In the genomic region with DNA sequence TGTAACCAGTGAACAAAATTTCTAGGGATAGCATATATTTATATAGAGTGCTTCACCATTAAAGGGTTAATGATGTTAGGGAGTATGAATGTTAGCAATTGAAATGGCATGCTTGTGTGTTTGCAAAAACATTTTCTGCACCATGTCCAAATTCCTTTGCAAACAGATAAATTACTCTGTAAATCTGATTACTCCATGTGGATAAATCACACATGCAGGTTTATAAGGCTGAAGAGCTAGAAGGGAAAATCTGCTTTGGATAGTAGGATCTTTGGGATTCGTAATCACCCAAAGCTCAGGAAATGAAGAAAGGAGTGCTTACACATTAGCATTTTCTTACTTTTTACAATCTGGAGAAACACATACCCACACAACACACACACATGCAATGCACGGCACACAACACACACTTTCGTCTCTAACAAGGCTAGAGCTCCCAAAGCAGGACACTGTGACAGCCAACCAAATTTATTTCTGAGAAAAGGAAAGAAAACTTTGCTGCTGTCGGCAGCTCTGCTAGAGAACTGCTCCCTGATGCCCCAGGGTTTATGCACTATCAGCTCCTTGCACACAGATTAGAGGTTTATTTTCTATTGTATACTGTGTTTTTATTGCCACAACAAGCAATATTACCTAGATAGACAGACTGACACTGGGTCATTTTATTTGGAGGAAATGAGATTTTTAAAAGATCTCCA, we compare ENCODE assay signal across 14 cellular contexts. TPM values are rescaled to one million over a fixed set of nuclear protein-coding genes. Genes with fewer than 3 reads are reported as not detected.
A peak's percentile ranks its signal among the peaks of the same experiment; 100 is the strongest.
DNase-seq lines count a peak whose midpoint lies in the region; ATAC-seq and TF ChIP-seq lines count a peak whose summit lies in the region.
"Had no signal": no experiment of that assay in that cellular context is flagged by ENCODE, and none has a peak within 500 bp of the region (broad histone marks: within the 10 kb centered on the region; RNA-seq: fewer than 3 reads in every experiment).

No MANE protein-coding gene starts in this region.

- H3K36me3 ChIP-seq in endodermal cell (ENCODE audit: control insufficient read depth, insufficient read depth, low read length) (no peaks in the 10 kb centered on the region), OCI-LY7 (ENCODE audit: insufficient read depth, low read length) (no peaks in the 10 kb centered on the region)
- H3K36me3 ChIP-seq: neutrophil, stomach had no signal

- H3K27ac Mint-ChIP-seq in endodermal cell, result no peak overlapping the region
- peak overlapping the region; percentile 51 for H3K27ac Mint-ChIP-seq in nephron progenitor cell
- H3K27ac Mint-ChIP-seq: activated naive CD4-positive, alpha-beta T cell treated with anti-CD3 and anti-CD28 coated beads, Interleukin-2, amount 10 ng/mL, durations not matched to agents 7 days and 5 days; T-helper 2 cell treated with Interferon-gamma antibody and Interleukin-4, amounts not matched to agents 5 μg/mL and 100 μg/mL, for 36 hours had no signal

- H3K4me3 ChIP-seq in right cardiac atrium (ENCODE audit: low read length) (peak overlapping the region; percentile 7), endodermal cell (ENCODE audit: low read length) (peak overlapping the region; percentile 80), OCI-LY7 (ENCODE audit: low read depth, low read length, poor library complexity, severe bottlenecking) (no peak overlapping the region)

- no TSS peak for BruUV-seq in OCI-LY7 (replicated peaks; lab: Mats Ljungman, UMichigan)

- H3K27me3 Mint-ChIP-seq in endodermal cell (ENCODE audit: insufficient read depth) (peaks cover 25% of the 10 kb centered on the region), nephron progenitor cell (ENCODE audit: low read depth, poor library complexity) (no peaks in the 10 kb centered on the region)

- 19% methylated on average over 4 of the region's 4 CpGs for WGBS in right cardiac atrium
- 55% methylated on average over 4 of the region's 4 CpGs; no CpG with 5 or more reads in 1 of the 2 experiments for WGBS in endodermal cell (ENCODE audit: insufficient coverage in 1 of 2, insufficient read length in 1 of 2), 2 experiments

- H3K27me3 ChIP-seq in right cardiac atrium (ENCODE audit: control insufficient read depth, insufficient read depth) (no peaks in the 10 kb centered on the region), endodermal cell (ENCODE audit: control insufficient read depth, insufficient read depth, low read length, poor library complexity, severe bottlenecking) (peaks cover 10% of the 10 kb centered on the region)

- peak overlapping the region; percentile 23 for H3K4me3 Mint-ChIP-seq in endodermal cell
- peak overlapping the region; percentile 96 for H3K4me3 Mint-ChIP-seq in nephron progenitor cell
- H3K4me3 Mint-ChIP-seq: activated naive CD4-positive, alpha-beta T cell treated with anti-CD3 and anti-CD28 coated beads, Interleukin-2, amount 10 ng/mL, durations not matched to agents 7 days and 5 days; T-helper 2 cell treated with Interferon-gamma antibody and Interleukin-4, amounts not matched to agents 5 μg/mL and 100 μg/mL, for 36 hours had no signal

- intact Hi-C loops in right cardiac atrium (cut with DNase I), result no loop called here
- intact Hi-C loops in cardiac septum (cut with DNase I), result no loop called here
- intact Hi-C loops in OCI-LY7 (cut with micrococcal nuclease; ENCODE audit: unreplicated experiment), result no loop called here

- no peaks in the 10 kb centered on the region for H3K9me2 ChIP-seq in OCI-LY7 (ENCODE audit: insufficient read depth, low read length)

- H2AFZ ChIP-seq in OCI-LY7 (ENCODE audit: low read length), result no peak overlapping the region

- ATAC-seq in right cardiac atrium (peak in 1 of 2 donors; percentile 27), GM21619 (IDR thresholded peaks at IDR 0.05; ENCODE audit: unreplicated experiment) (no peak)

- TF ChIP-seq CTCF in endodermal cell (conservative IDR thresholded peaks at IDR 0.05) (no peak), nephron progenitor cell (IDR thresholded peaks at IDR 0.05) (no peak), GM10266 (IDR thresholded peaks at IDR 0.05; ENCODE audit: control insufficient read depth, insufficient read depth, low read depth, missing control alignments) (no peak), OCI-LY7 (conservative IDR thresholded peaks at IDR 0.05; ENCODE audit: low read length) (no peak)

- no peak for DNase-seq in right cardiac atrium
- no peak for DNase-seq in cardiac septum (ENCODE audit: low spot score)
- peak; percentile 38 for DNase-seq in endodermal cell
- no peak for DNase-seq in nephron progenitor cell
- no peak for DNase-seq in GM10266 (ENCODE audit: extremely low spot score)
- DNase-seq in OCI-LY7 (ENCODE audit: low spot score), result no peak
- DNase-seq in T-helper 1 cell, result no peak
- DNase-seq: activated naive CD4-positive, alpha-beta T cell treated with anti-CD3 and anti-CD28 coated beads, Interleukin-2, amount 10 ng/mL, durations not matched to agents 7 days and 5 days; AML-193; NCI-H1105; stomach had no signal

- H3K4me1 Mint-ChIP-seq in endodermal cell (peaks cover 38% of the 10 kb centered on the region), nephron progenitor cell (peaks cover 64% of the 10 kb centered on the region)
- H3K4me1 Mint-ChIP-seq: activated naive CD4-positive, alpha-beta T cell treated with anti-CD3 and anti-CD28 coated beads, Interleukin-2, amount 10 ng/mL, durations not matched to agents 7 days and 5 days had no signal

- H3K27ac ChIP-seq in right cardiac atrium (ENCODE audit: low read length) (no peak overlapping the region), endodermal cell (ENCODE audit: low read depth, low read length) (no peak overlapping the region), OCI-LY7 (ENCODE audit: low read depth, low read length, poor library complexity, severe bottlenecking) (no peak overlapping the region)
- H3K27ac ChIP-seq: neutrophil, stomach had no signal

- no peaks in the 10 kb centered on the region for H3K79me2 ChIP-seq in OCI-LY7 (ENCODE audit: insufficient read depth, low read depth, low read length)

- H3K9me3 Mint-ChIP-seq in endodermal cell (no peaks in the 10 kb centered on the region), nephron progenitor cell (no peaks in the 10 kb centered on the region)
- H3K9me3 Mint-ChIP-seq: T-helper 2 cell treated with Interferon-gamma antibody and Interleukin-4, amounts not matched to agents 5 μg/mL and 100 μg/mL, for 36 hours had no signal

- H3K4me1 ChIP-seq in right cardiac atrium (ENCODE audit: control insufficient read depth, insufficient read depth, low read length), result no peaks in the 10 kb centered on the region
- H3K4me1 ChIP-seq in endodermal cell (ENCODE audit: control insufficient read depth, insufficient read depth, low read length), result peaks cover 7% of the 10 kb centered on the region
- no peaks in the 10 kb centered on the region for H3K4me1 ChIP-seq in OCI-LY7 (ENCODE audit: insufficient read depth, low read length, poor library complexity, severe bottlenecking)

- H3K9ac ChIP-seq in endodermal cell (ENCODE audit: extremely low read depth, low read length, poor library complexity, severe bottlenecking), result peak overlapping the region; percentile 14

- no peak overlapping the region for H3K4me2 ChIP-seq in OCI-LY7 (ENCODE audit: low read length)

- no peaks in the 10 kb centered on the region for H4K20me1 ChIP-seq in OCI-LY7 (ENCODE audit: insufficient read depth, low read length)

- no peaks in the 10 kb centered on the region for H3K36me3 Mint-ChIP-seq in endodermal cell (ENCODE audit: low read depth)
- no peaks in the 10 kb centered on the region for H3K36me3 Mint-ChIP-seq in nephron progenitor cell (ENCODE audit: low read depth)
- H3K36me3 Mint-ChIP-seq: activated naive CD4-positive, alpha-beta T cell treated with anti-CD3 and anti-CD28 coated beads, Interleukin-2, amount 10 ng/mL, durations not matched to agents 7 days and 5 days had no signal

- H3K9me3 ChIP-seq in right cardiac atrium (ENCODE audit: control insufficient read depth, low read length), result no peaks in the 10 kb centered on the region
- no peaks in the 10 kb centered on the region for H3K9me3 ChIP-seq in endodermal cell (ENCODE audit: control insufficient read depth, low read length)
- H3K9me3 ChIP-seq in OCI-LY7 (ENCODE audit: low read length), result no peaks in the 10 kb centered on the region
- H3K9me3 ChIP-seq: neutrophil, stomach had no signal

- CTCF ChIA-PET in OCI-LY7 (lab: Charles Lee; ENCODE audit: unreplicated experiment), result no interaction called here

- POLR2A ChIA-PET in OCI-LY7 (lab: Charles Lee), result interaction anchor here (0.7 to 0.8 kb wide), 2 partner anchors 145 to 297 kb away, joined by 3 to 6 read pairs; no protein-coding TSS in a partner anchor

RNA-seq across cellular contexts. Expression of a gene that starts 2.0 kb away (rescaled TPM):
- total RNA-seq in right cardiac atrium (1 to 10 TPM; 2.5 to 6.2 (median 4.9) TPM), cardiac septum (0.48 TPM), endodermal cell (10 to 100 TPM in 1 of 2 donors, 1 to 10 TPM in 1; 4.4 to 10.2 TPM), OCI-LY7 (2022) (0.76 and 1.4 TPM in 2 replicates)
- polyA plus RNA-seq in right cardiac atrium, result 1.4 TPM
- 28.7 TPM for polyA plus RNA-seq in endodermal cell (2013, experiment 1 of 2)
- polyA plus RNA-seq in endodermal cell (2013, experiment 2 of 2), result 26.9 TPM
- total RNA-seq in OCI-LY7 (2014; rRNA removed; shearing (Covaris generic)), result 0.05 TPM in 1 of 2 replicates, not detected in the other
